26 cellular contexts compared by ENCODE assay signal in the genomic region with DNA sequence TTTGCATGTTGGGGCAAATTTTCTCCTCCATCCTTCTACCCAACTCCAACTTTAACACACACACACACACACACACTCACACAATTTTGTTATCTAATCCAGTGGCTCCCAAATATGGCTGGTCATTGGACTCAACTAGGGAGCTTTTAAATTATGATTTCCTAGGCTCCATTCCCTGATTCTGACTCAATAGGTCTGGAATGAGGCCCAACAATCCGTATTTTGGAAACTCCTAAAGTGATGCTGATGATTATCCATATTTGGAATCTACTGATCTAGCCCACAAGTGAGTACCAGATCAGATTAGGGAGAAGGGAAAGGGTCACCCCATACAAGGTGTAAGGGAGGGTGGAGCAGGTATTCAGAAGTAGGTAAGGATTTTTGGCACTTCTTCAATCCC.
A peak's percentile ranks its signal among the peaks of the same experiment; 100 is the strongest.
DNase-seq lines count a peak whose midpoint lies in the region; ATAC-seq, FAIRE-seq and TF ChIP-seq lines count a peak whose summit lies in the region.
"Had no signal": no experiment of that assay in that cellular context is flagged by ENCODE, and none has a peak within 500 bp of the region (broad histone marks: within the 10 kb centered on the region; RNA-seq: fewer than 3 reads in every experiment).

No MANE protein-coding gene starts in this region.

- no peak for FAIRE-seq in astrocyte (lab: Jason Lieb, UNC)
- FAIRE-seq: GM12878, RCC 7860 had no signal

- H2AFZ ChIP-seq in GM23248 (no peak overlapping the region), astrocyte (ENCODE audit: low read depth, low read length) (no peak overlapping the region), mesenchymal stem cell (ENCODE audit: low read depth, low read length) (no peak overlapping the region)

- no peaks in the 10 kb centered on the region for H3K27me3 Mint-ChIP-seq in astrocyte (ENCODE audit: low read depth, unreplicated experiment)
- H3K27me3 Mint-ChIP-seq: CD8-positive, alpha-beta memory T cell had no signal

- peak overlapping the region; percentile 25 for H4K8ac ChIP-seq in mesenchymal stem cell (ENCODE audit: low read length)

- no peak overlapping the region for H3K27ac Mint-ChIP-seq in astrocyte (ENCODE audit: unreplicated experiment)

- H3K18ac ChIP-seq in mesenchymal stem cell (ENCODE audit: low read depth in 1 of 2, low read length in 2 of 2) = no peak overlapping the region

- DNase-seq in AG08395 (ENCODE audit: low spot score) (peak; percentile 41), GM23248 (peak; percentile 41), astrocyte (ENCODE audit: low read depth) (peak; percentile 45), mesenchymal stem cell (no peak), DMS53 treated with DMSO at 0.1 percent for 48 hours (lab: John Stamatoyannopoulos, UW; ENCODE audit: unreplicated experiment) (no peak), globus pallidus (ENCODE audit: low spot score) (no peak), cerebellar nuclear complex (lab: John Stamatoyannopoulos, UW) (no peak)
- DNase-seq: ACHN; Calu3; CD8-positive, alpha-beta memory T cell; GOT3; NCI-H1092 treated with DMSO at 0.1 percent for 48 hours; NCI-H1436 treated with DMSO at 0.1 percent for 48 hours; NCI-H1930; NCI-H2227 treated with DMSO at 0.1 percent for 48 hours; NCI-H510A; NCI-H774; SJCRH30 had no signal

- H3K27ac ChIP-seq in GM23248 (no peak overlapping the region), astrocyte (ENCODE audit: low read depth, low read length) (no peak overlapping the region), mesenchymal stem cell (ENCODE audit: low read length, poor library complexity, severe bottlenecking) (no peak overlapping the region)
- H3K27ac ChIP-seq: 22Rv1, C4-2B, HL-60, KMS-11, SJCRH30 had no signal

- peaks cover 18% of the 10 kb centered on the region for H3K4me1 Mint-ChIP-seq in astrocyte (ENCODE audit: low read depth, unreplicated experiment)
- H3K4me1 Mint-ChIP-seq: CD8-positive, alpha-beta memory T cell had no signal

- no peak for ATAC-seq in HG03175 (IDR thresholded peaks at IDR 0.05; ENCODE audit: unreplicated experiment)
- ATAC-seq: GM12878, HCT116 had no signal

- H3K4me1 ChIP-seq in GM23248 (ENCODE audit: insufficient read depth) (peaks cover 5% of the 10 kb centered on the region), astrocyte (ENCODE audit: insufficient read depth, low read length) (peaks cover 11% of the 10 kb centered on the region), mesenchymal stem cell (ENCODE audit: control insufficient read depth, insufficient read depth, low read depth, low read length) (peaks cover 5% of the 10 kb centered on the region)
- H3K4me1 ChIP-seq: SJCRH30 had no signal

- H3K4me3 Mint-ChIP-seq in astrocyte (ENCODE audit: unreplicated experiment) = no peak overlapping the region
- H3K4me3 Mint-ChIP-seq: CD8-positive, alpha-beta memory T cell had no signal

- H3K9me2 ChIP-seq in GM23248 (ENCODE audit: insufficient read depth) = no peaks in the 10 kb centered on the region

- no peaks in the 10 kb centered on the region for H4K20me1 ChIP-seq in GM23248 (ENCODE audit: insufficient read depth)
- H4K20me1 ChIP-seq in astrocyte (ENCODE audit: insufficient read depth, low read length) = no peaks in the 10 kb centered on the region

- no peak overlapping the region for H3K4ac ChIP-seq in mesenchymal stem cell (ENCODE audit: low read depth in 1 of 2, low read length in 2 of 2)

- H2BK15ac ChIP-seq in mesenchymal stem cell (ENCODE audit: low read depth, poor library complexity, severe bottlenecking) = no peak overlapping the region

- peaks cover 8% of the 10 kb centered on the region for H3K9me3 Mint-ChIP-seq in astrocyte (ENCODE audit: unreplicated experiment)

- H3K36me3 Mint-ChIP-seq in astrocyte (ENCODE audit: low read depth, unreplicated experiment) = peaks cover 1% of the 10 kb centered on the region
- H3K36me3 Mint-ChIP-seq: CD8-positive, alpha-beta memory T cell had no signal

- no peak overlapping the region for H2AK5ac ChIP-seq in mesenchymal stem cell (ENCODE audit: low read length, severe bottlenecking)

- TF ChIP-seq CTCF in astrocyte (IDR thresholded peaks at IDR 0.05; ENCODE audit: insufficient read depth, low read depth, low read length) = no peak

- no peaks in the 10 kb centered on the region for H3K36me3 ChIP-seq in GM23248 (ENCODE audit: low read depth)
- no peaks in the 10 kb centered on the region for H3K36me3 ChIP-seq in astrocyte (ENCODE audit: insufficient read depth, low read length)
- no peaks in the 10 kb centered on the region for H3K36me3 ChIP-seq in mesenchymal stem cell (ENCODE audit: control insufficient read depth in 1 of 2, insufficient read depth in 2 of 2, low read depth in 1 of 2, low read length in 2 of 2)
- H3K36me3 ChIP-seq: SJCRH30 had no signal

- H3K4me3 ChIP-seq in GM23248 (no peak overlapping the region), astrocyte (ENCODE audit: insufficient read depth, low read depth, low read length) (no peak overlapping the region), mesenchymal stem cell (ENCODE audit: insufficient read depth in 1 of 2, low read depth in 1 of 2, low read length in 2 of 2) (no peak overlapping the region)
- H3K4me3 ChIP-seq: GM12878, SJCRH30 had no signal

- H2BK12ac ChIP-seq in mesenchymal stem cell (ENCODE audit: low read length in 2 of 2) = peak overlapping the region in 1 of 2 experiments; percentile 11

- H3K27me3 ChIP-seq in GM23248 (replicated peaks; ENCODE audit: insufficient read depth) = no peaks in the 10 kb centered on the region
- H3K27me3 ChIP-seq in astrocyte (ENCODE audit: insufficient read depth, low read length) = no peaks in the 10 kb centered on the region
- no peaks in the 10 kb centered on the region for H3K27me3 ChIP-seq in mesenchymal stem cell (ENCODE audit: control insufficient read depth in 1 of 2, insufficient read depth in 1 of 2, low read length in 2 of 2)
- H3K27me3 ChIP-seq: SJCRH30 had no signal

- H3F3A ChIP-seq in GM23248 (ENCODE audit: insufficient read depth) = no peaks in the 10 kb centered on the region

- no peak overlapping the region for H3K14ac ChIP-seq in mesenchymal stem cell (ENCODE audit: low read length in 2 of 2)

- WGBS in GM23248 (ENCODE audit: low coverage in 1 of 2, low lambda C conversion rate in 2 of 2, missing lambda C conversion rate in 2 of 2), 2 experiments = 12 to 31% methylated on average over 1 of the region's 1 CpG
- WGBS in mesenchymal stem cell = 71% methylated on average over 1 of the region's 1 CpG

- no peak overlapping the region for H4K91ac ChIP-seq in mesenchymal stem cell (ENCODE audit: low read length)

- no peak overlapping the region for H3K23ac ChIP-seq in mesenchymal stem cell (ENCODE audit: low read length in 2 of 2)

- H3K79me2 ChIP-seq in GM23248 (ENCODE audit: insufficient read depth) = no peaks in the 10 kb centered on the region
- H3K79me2 ChIP-seq in astrocyte (ENCODE audit: insufficient read depth, low read length) = no peaks in the 10 kb centered on the region

- in situ Hi-C loops in GM23248 (cut with MboI) = no loop called here

- no peak overlapping the region for H2BK120ac ChIP-seq in mesenchymal stem cell (ENCODE audit: low read depth, low read length)

- H3K9me3 ChIP-seq in GM23248 (ENCODE audit: low read depth) = no peaks in the 10 kb centered on the region
- no peaks in the 10 kb centered on the region for H3K9me3 ChIP-seq in astrocyte (ENCODE audit: insufficient read depth, low read depth, low read length)
- H3K9me3 ChIP-seq in mesenchymal stem cell (ENCODE audit: control insufficient read depth, low read length) = no peaks in the 10 kb centered on the region
- H3K9me3 ChIP-seq: SJCRH30 had no signal

- H3K79me1 ChIP-seq in mesenchymal stem cell (replicated peaks; ENCODE audit: low read length, poor library complexity, severe bottlenecking) = no peaks in the 10 kb centered on the region

- no peak overlapping the region for H2BK5ac ChIP-seq in mesenchymal stem cell (ENCODE audit: low read depth, low read length, poor library complexity, severe bottlenecking)

- H3K4me2 ChIP-seq in GM23248 (ENCODE audit: unreplicated experiment) (no peak overlapping the region), astrocyte (ENCODE audit: low read length) (no peak overlapping the region), mesenchymal stem cell (ENCODE audit: low read length, poor library complexity, severe bottlenecking) (no peak overlapping the region)
- H3K4me2 ChIP-seq: KMS-11 had no signal

- H3K9ac ChIP-seq in GM23248 (no peak overlapping the region), astrocyte (ENCODE audit: low read length) (no peak overlapping the region), mesenchymal stem cell (ENCODE audit: low read length) (no peak overlapping the region)
- H3K9ac ChIP-seq: KMS-11 had no signal

Comparison
In these comparisons a context has a peak if more than half of its experiments do, and no peak if none do; other contexts are left out.
1. DNase-seq: peak in AG08395 (single experiment), GM23248 (single experiment) and astrocyte (single experiment); none in mesenchymal stem cell (single experiment), DMS53 treated with DMSO at 0.1 percent for 48 hours (single experiment), globus pallidus (single experiment) and cerebellar nuclear complex (0 of 2).